ENCODE assay signal across 8 cellular contexts in the genomic region with DNA sequence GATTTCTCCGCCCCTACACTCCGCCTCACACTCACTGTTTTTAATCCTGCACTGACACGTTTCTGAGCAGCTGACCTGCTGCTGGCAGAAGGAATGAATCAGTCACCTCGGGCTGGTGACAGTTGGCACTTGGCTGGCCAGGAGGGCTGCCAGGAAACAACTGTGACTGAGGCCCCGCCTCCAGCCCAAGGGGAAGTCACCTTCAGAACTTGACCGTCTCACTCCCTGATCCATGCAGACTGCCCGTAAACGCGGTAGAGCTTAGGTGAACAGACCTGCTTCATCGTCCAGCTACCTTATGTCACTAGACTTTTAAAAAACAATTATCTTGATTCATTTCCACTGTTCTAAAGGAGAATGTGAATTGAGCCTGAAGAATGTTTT.
A peak's percentile ranks its signal among the peaks of the same experiment; 100 is the strongest.
DNase-seq lines count a peak whose midpoint lies in the region; ATAC-seq, FAIRE-seq and TF ChIP-seq lines count a peak whose summit lies in the region.

No MANE protein-coding gene starts in this region.

- H3K4me3 ChIP-seq in GM23248 (no peak overlapping the region), Peyer's patch (peak overlapping the region in 2 of 4 donors; percentile 3 to 25), pancreas (peak overlapping the region in 2 of 4 donors; percentile 14 to 15)

- peaks cover 7% of the 10 kb centered on the region for H3K4me1 Mint-ChIP-seq in osteocyte (ENCODE audit: unreplicated experiment)

- H4K20me1 ChIP-seq in GM23248 (ENCODE audit: insufficient read depth), result no peaks in the 10 kb centered on the region

- H3K9me3 ChIP-seq in GM23248 (ENCODE audit: low read depth) (no peaks in the 10 kb centered on the region), Peyer's patch (no peaks in the 10 kb centered on the region), pancreas (no peaks in the 10 kb centered on the region)

- intact Hi-C loops in head of caudate nucleus (cut with DNase I), result no loop called here
- intact Hi-C loops in pancreas (cut with DNase I), result no loop called here

- H3K9me2 ChIP-seq in GM23248 (ENCODE audit: insufficient read depth), result no peaks in the 10 kb centered on the region

- H3K4me2 ChIP-seq in GM23248 (ENCODE audit: unreplicated experiment), result no peak overlapping the region

- 0 out of 2 replicates have a peak, but pooled peaks cover 3% of the 10 kb centered on the region for H3K36me3 ChIP-seq in GM23248 (ENCODE audit: low read depth)
- H3K36me3 ChIP-seq in Peyer's patch, result peaks cover 0 to 16% (median 0%) of the 10 kb centered on the region in 3 donors
- H3K36me3 ChIP-seq in pancreas, result no peaks in the 10 kb centered on the region

- 70 to 75% methylated on average over 10 of the region's 10 CpGs for WGBS in GM23248 (ENCODE audit: low coverage in 1 of 2, low lambda C conversion rate in 2 of 2, missing lambda C conversion rate in 2 of 2), 2 experiments
- 7 to 8% methylated on average over 10 of the region's 10 CpGs for WGBS in pancreas, 2 donors

- no peak overlapping the region for H3K27ac Mint-ChIP-seq in osteocyte (ENCODE audit: unreplicated experiment)

- DNase-seq in GM23248 (peak; percentile 21), Peyer's patch (peak in 2 of 3 donors; percentile 92), head of caudate nucleus (peak in 40 of 42 donors; percentile 23 to 89 (median 64)), pancreas (peak; percentile 89 to 96 (median 94)), osteocyte (ENCODE audit: extremely low spot score, unreplicated experiment) (no peak)
- DNase-seq in NK-92 treated with Interleukin-12 subunit alpha and Interleukin-12 subunit beta, amount 100 ng/mL, for 24 hours (lab: John Stamatoyannopoulos, UW), result no peak

- TF ChIP-seq CTCF in Peyer's patch (IDR thresholded peaks at IDR 0.05) (no peak), pancreas (IDR thresholded peaks at IDR 0.05) (no peak), osteocyte (IDR thresholded peaks at IDR 0.05) (no peak)

- in situ Hi-C loops in GM23248 (cut with MboI), result no loop called here

- H3F3A ChIP-seq in GM23248 (ENCODE audit: insufficient read depth), result no peaks in the 10 kb centered on the region

- TF ChIP-seq POLR2A in Peyer's patch (IDR thresholded peaks at IDR 0.05), result peak in 1 of 2 donors; percentile 54

- H3K9ac ChIP-seq in GM23248, result no peak overlapping the region

- ATAC-seq in pancreas, result peak; percentile 98 to 99 (median 98)
- no peak for ATAC-seq in GM21619 (IDR thresholded peaks at IDR 0.05; ENCODE audit: unreplicated experiment)
- no peak for ATAC-seq in HG02973 (IDR thresholded peaks at IDR 0.05; ENCODE audit: unreplicated experiment)

- H2AFZ ChIP-seq in GM23248, result no peak overlapping the region

- H3K27me3 Mint-ChIP-seq in osteocyte (ENCODE audit: unreplicated experiment), result no peaks in the 10 kb centered on the region

- H3K27ac ChIP-seq in GM23248 (no peak overlapping the region), Peyer's patch (peak overlapping the region in 3 of 4 donors; percentile 80 to 84 (median 83)), pancreas (peak overlapping the region in 3 of 4 donors; percentile 33 to 86 (median 77))

- peaks cover 5% of the 10 kb centered on the region; the same call in 1 of the 2 replicates for H3K79me2 ChIP-seq in GM23248 (ENCODE audit: insufficient read depth)

- no peaks in the 10 kb centered on the region for H3K4me1 ChIP-seq in GM23248 (ENCODE audit: insufficient read depth)
- peaks cover 0 to 16% (median 2%) of the 10 kb centered on the region in 4 donors for H3K4me1 ChIP-seq in Peyer's patch
- H3K4me1 ChIP-seq in pancreas, result peaks cover 3 to 10% (median 6%) of the 10 kb centered on the region in 3 donors

- H3K4me3 Mint-ChIP-seq in osteocyte (ENCODE audit: unreplicated experiment), result no peak overlapping the region

- peak; percentile 69 for FAIRE-seq in pancreas (lab: Jason Lieb, UNC)

- H3K27me3 ChIP-seq in GM23248 (replicated peaks; ENCODE audit: insufficient read depth), result no peaks in the 10 kb centered on the region
- no peaks in the 10 kb centered on the region for H3K27me3 ChIP-seq in Peyer's patch
- no peaks in the 10 kb centered on the region for H3K27me3 ChIP-seq in pancreas

- H3K9me3 Mint-ChIP-seq in osteocyte (ENCODE audit: unreplicated experiment), result no peaks in the 10 kb centered on the region

- H3K36me3 Mint-ChIP-seq in osteocyte (ENCODE audit: unreplicated experiment), result peaks cover 33% of the 10 kb centered on the region

Comparison
In these comparisons a context has a peak if more than half of its experiments do, and no peak if none do; other contexts are left out.
1. DNase-seq: peak in GM23248 (single experiment), Peyer's patch (2 of 3), head of caudate nucleus (40 of 42) and pancreas (6 of 6); none in osteocyte (single experiment) and NK-92 treated with Interleukin-12 subunit alpha and Interleukin-12 subunit beta, amount 100 ng/mL, for 24 hours (single experiment).
2. ATAC-seq: peak in pancreas (4 of 4); none in GM21619 (single experiment) and HG02973 (single experiment).